13 cellular contexts compared by ENCODE assay signal in the genomic region with DNA sequence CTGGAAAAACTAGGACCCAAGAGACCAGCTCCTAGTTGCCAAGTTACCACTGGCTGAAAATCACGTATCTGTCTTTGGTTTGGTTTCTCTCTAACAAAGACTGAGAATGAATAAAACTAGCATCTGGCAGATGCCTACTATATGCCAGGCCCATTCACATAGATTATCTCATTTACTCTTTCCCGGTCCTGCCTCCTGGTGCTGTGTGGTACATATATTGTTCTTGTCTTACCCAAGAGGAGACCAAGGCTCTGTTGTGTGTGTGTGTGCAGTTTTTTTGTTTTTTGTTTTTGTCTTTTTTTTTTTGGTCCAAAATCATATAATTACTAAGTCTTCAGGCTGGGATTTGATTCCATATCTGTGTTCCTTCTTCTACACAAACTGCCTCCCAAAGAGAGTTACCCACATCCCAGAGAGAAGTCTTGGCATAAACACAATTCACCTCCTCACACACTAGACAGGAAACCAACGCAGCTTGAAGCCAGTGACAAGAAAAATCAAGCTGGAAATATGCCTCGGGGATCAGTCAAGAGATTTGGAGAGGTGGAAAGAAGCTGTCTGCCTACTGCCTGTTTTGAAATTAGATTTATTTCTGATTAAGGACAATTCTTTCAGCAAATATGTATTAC. TPM values are rescaled to one million over a fixed set of nuclear protein-coding genes. Genes with fewer than 3 reads are reported as not detected.
"Had no signal": no experiment of that assay in that cellular context is flagged by ENCODE, and none has a peak within 500 bp of the region (broad histone marks: within the 10 kb centered on the region; RNA-seq: fewer than 3 reads in every experiment).

No MANE protein-coding gene starts in this region.

- H3K27ac Mint-ChIP-seq: stimulated activated naive B cell treated with anti-CD40 and anti-IgM and Interleukin-4, amounts not matched to agents 10 μg/mL and 1 μg/mL and 100 μg/mL, for 72 hours had no signal

- DNase-seq: activated CD4-positive, alpha-beta T cell treated with anti-CD3 and anti-CD28 coated beads, Interleukin-2, amount 50 U/mL, for 4 hours; activated CD4-positive, CD25-positive, alpha-beta regulatory T cell treated with anti-CD3 and anti-CD28 coated beads, Interleukin-2, amount 50 U/mL, for 72 hours; activated effector memory CD4-positive, alpha-beta T cell treated with anti-CD3 and anti-CD28 coated beads, Interleukin-2, amount 50 U/mL, for 16 hours; activated naive CD8-positive, alpha-beta T cell treated with anti-CD3 and anti-CD28 coated beads for 36 hours; glutamatergic neuron; mammary epithelial cell; right cardiac atrium had no signal

- H3K4me3 ChIP-seq: breast epithelium, esophagus muscularis mucosa, tibial nerve, vagina had no signal

- H3K9me3 Mint-ChIP-seq: activated naive CD8-positive, alpha-beta T cell treated with anti-CD3 and anti-CD28 coated beads for 36 hours; stimulated activated naive B cell treated with anti-CD40 and anti-IgM and Interleukin-4, amounts not matched to agents 10 μg/mL and 1 μg/mL and 100 μg/mL, for 72 hours had no signal

- H3K36me3 Mint-ChIP-seq: activated naive CD8-positive, alpha-beta T cell treated with anti-CD3 and anti-CD28 coated beads for 36 hours; naive thymus-derived CD4-positive, alpha-beta T cell had no signal

- ATAC-seq: naive thymus-derived CD4-positive, alpha-beta T cell had no signal

RNA-seq across cellular contexts. Expression of a gene that starts 0.9 kb away (rescaled TPM):
- polyA plus RNA-seq: naive thymus-derived CD4-positive, alpha-beta T cell had no signal

RNA-seq across cellular contexts. Expression of a gene that starts 26.4 kb away (rescaled TPM):
- polyA plus RNA-seq: naive thymus-derived CD4-positive, alpha-beta T cell had no signal

RNA-seq across cellular contexts. Expression of a gene that starts 52.1 kb away (rescaled TPM):
- polyA plus RNA-seq: naive thymus-derived CD4-positive, alpha-beta T cell; right cardiac atrium had no signal
